8 cellular contexts compared by ENCODE assay signal in the genomic region with DNA sequence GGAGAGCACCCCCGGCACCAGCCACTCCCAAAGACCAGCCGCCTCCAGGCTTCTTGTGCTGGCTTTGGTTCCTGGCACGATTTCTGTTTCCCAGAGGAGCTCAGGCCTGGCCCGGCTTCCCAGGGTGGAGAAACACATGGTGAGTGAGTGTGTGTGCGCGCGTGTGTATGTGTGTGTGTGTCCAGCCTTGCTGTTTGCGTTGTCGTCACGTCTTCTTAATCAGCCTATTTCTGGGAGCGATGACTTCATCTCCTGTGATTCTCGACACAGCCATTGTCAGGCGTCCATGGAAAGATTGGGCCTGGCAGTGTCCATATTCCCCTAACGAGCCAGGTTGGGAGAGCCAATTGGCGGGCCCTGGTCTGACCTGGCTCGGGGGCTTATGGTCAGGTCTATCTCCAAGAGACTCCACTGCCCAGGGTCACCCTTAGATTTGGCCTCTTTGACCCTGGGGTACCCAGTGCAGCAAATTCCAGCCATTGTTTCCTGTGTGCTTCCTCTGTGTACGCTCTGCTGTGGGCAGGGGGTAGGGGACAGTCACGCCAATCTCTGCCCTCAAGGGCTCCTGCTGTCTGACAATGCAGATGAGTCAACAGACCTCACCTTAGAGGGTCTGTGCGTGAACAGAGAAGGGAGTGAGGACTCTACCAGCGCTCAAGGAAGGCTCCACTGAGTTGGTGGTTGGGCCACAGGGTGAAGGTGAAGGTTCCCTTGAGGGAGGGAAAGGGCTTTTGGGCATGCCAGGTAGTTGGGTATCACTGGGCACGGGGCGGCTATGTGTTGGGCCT.
A peak's percentile ranks its signal among the peaks of the same experiment; 100 is the strongest.
DNase-seq lines count a peak whose midpoint lies in the region; ATAC-seq and TF ChIP-seq lines count a peak whose summit lies in the region.

No MANE protein-coding gene starts in this region.

- 72 to 77% (median 73%) methylated on average over 20 to 22 of the region's 22 CpGs for WGBS in adrenal gland, 4 donors
- 16 to 35% methylated on average over 9 to 10 of the region's 22 CpGs for WGBS in gastroesophageal sphincter (ENCODE audit: low coverage in 1 of 2), 2 donors

- TF ChIP-seq POLR2A in adrenal gland (IDR thresholded peaks at IDR 0.05) (no peak), gastroesophageal sphincter (IDR thresholded peaks at IDR 0.05) (no peak)

- no peak overlapping the region for H3K4me3 ChIP-seq in adrenal gland
- H3K4me3 ChIP-seq in gastroesophageal sphincter, result no peak overlapping the region

- no peaks in the 10 kb centered on the region for H3K36me3 ChIP-seq in adrenal gland (replicated peaks in 1 of 2)
- H3K36me3 ChIP-seq in gastroesophageal sphincter, result no peaks in the 10 kb centered on the region

- H3K27me3 ChIP-seq in adrenal gland (no peaks in the 10 kb centered on the region), gastroesophageal sphincter (no peaks in the 10 kb centered on the region)

- peak; percentile 96 for ATAC-seq in gastroesophageal sphincter
- peak; percentile 97 for ATAC-seq in omental fat pad (ENCODE audit: low FRiP score)
- no peak for ATAC-seq in HG03432 (IDR thresholded peaks at IDR 0.05; ENCODE audit: unreplicated experiment)
- ATAC-seq in HG03095 (IDR thresholded peaks at IDR 0.05; ENCODE audit: unreplicated experiment), result no peak
- no peak for ATAC-seq in GM19397 (IDR thresholded peaks at IDR 0.05; ENCODE audit: unreplicated experiment)

- DNase-seq in AG08396 (ENCODE audit: low spot score) (peak; percentile 89), adrenal gland (peak; percentile 70 to 96 (median 78)), omental fat pad (ENCODE audit: low spot score) (peak; percentile 70), ecto neural progenitor cell (ENCODE audit: low spot score) (no peak)

- TF ChIP-seq CTCF in adrenal gland (IDR thresholded peaks at IDR 0.05), result no peak
- no peak for TF ChIP-seq CTCF in gastroesophageal sphincter (IDR thresholded peaks at IDR 0.05)
- TF ChIP-seq CTCF in omental fat pad (IDR thresholded peaks at IDR 0.05), result no peak

- intact Hi-C loops in adrenal gland (cut with DNase I), result loop anchor here in 1 of 2 donors (10.0 kb wide), 1 partner anchor 130 kb away; no protein-coding TSS in a partner anchor

- H3K27ac ChIP-seq in adrenal gland (peak overlapping the region in 4 of 5 donors; percentile 24 to 90 (median 66)), gastroesophageal sphincter (peak overlapping the region; percentile 4 to 87 (median 84))

- H3K4me1 ChIP-seq in adrenal gland (replicated peaks in 1 of 2) (peaks cover 11 to 36% of the 10 kb centered on the region in 2 donors), gastroesophageal sphincter (peaks cover 2 to 91% (median 59%) of the 10 kb centered on the region in 3 donors)

- TF ChIP-seq EP300 in gastroesophageal sphincter (IDR thresholded peaks at IDR 0.05), result no peak

- H3K9me3 ChIP-seq in adrenal gland (replicated peaks in 1 of 3) (no peaks in the 10 kb centered on the region), gastroesophageal sphincter (no peaks in the 10 kb centered on the region)

Comparison
In these comparisons a context has a peak if more than half of its experiments do, and no peak if none do; other contexts are left out.
1. ATAC-seq: peak in gastroesophageal sphincter (single experiment) and omental fat pad (single experiment); none in HG03432 (single experiment), HG03095 (single experiment) and GM19397 (single experiment).